8 cellular contexts compared by ENCODE assay signal in the genomic region with DNA sequence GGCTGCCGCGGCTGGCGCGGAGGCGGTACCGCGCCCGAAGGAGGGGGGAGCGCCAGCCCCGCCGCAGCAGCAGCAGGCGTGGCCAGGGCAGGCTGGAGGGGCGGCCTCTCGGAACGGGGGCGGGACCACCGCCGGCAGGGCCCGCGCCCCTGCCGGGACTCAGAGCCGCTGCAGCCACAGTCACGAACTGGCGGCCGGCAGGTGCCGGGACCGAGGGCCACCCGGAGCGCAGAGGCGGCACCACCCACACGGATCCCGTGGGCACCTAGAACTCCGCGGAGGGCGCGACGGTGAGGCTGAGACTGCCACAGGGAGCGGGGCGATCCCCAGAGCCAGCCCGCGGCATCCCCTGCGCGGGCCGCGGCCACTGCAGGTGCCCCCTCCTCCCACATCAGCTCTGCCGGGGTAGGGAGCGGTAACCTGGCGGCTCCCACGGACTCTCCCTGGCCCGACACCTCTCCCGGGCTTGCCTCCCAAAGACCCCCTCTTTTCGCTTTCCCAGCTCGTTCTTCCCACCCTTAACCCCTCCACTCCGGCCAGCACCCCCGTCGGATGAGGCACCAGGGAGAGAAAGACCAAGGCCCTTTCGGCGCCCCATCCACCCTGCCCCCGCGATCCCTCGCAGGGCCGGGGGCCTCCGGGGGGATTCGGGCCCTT. TPM values are rescaled to one million over a fixed set of nuclear protein-coding genes. Genes with fewer than 3 reads are reported as not detected.
A peak's percentile ranks its signal among the peaks of the same experiment; 100 is the strongest.
DNase-seq lines count a peak whose midpoint lies in the region; ATAC-seq and TF ChIP-seq lines count a peak whose summit lies in the region.

A gene (plus strand): TSS at position 162 of the 657 bp plus-strand sequence. CDS start 944 bp downstream, outside the sequence.

- H3K27me3 ChIP-seq in CD4-positive, alpha-beta T cell (ENCODE audit: control insufficient read depth, insufficient read depth, low read length) = peaks cover 52% of the 10 kb centered on the region
- H3K27me3 ChIP-seq in Peyer's patch (peaks cover 0 to 24% of the 10 kb centered on the region in 2 donors), ovary (no peaks in the 10 kb centered on the region), tibial nerve (peaks cover 0 to 85% of the 10 kb centered on the region in 2 donors)

- no peaks in the 10 kb centered on the region for H3K36me3 Mint-ChIP-seq in CD4-positive, alpha-beta T cell (ENCODE audit: low read depth)

- CTCF ChIA-PET in CD4-positive, alpha-beta T cell (lab: Charles Lee) = interaction anchor here (0.5 to 1.7 kb wide), 2 partner anchors 20 to 317 kb away, joined by 4 to 6 read pairs; no protein-coding TSS in a partner anchor

- TF ChIP-seq POLR2A in Peyer's patch (IDR thresholded peaks at IDR 0.05) = no peak
- no peak for TF ChIP-seq POLR2A in ovary (IDR thresholded peaks at IDR 0.05)
- no peak for TF ChIP-seq POLR2A in tibial nerve (IDR thresholded peaks at IDR 0.05)

- WGBS in ovary, 3 donors = 0% methylated on average over 47 to 64 of the region's 64 CpGs
- WGBS in tibial nerve, 2 donors = 1 to 2% methylated on average over 22 to 41 of the region's 64 CpGs

- POLR2A ChIA-PET in CD4-positive, alpha-beta T cell (lab: Charles Lee) = interaction anchor here (0.6 to 1.7 kb wide), 6 partner anchors 9 to 94 kb away, joined by 3 to 6 read pairs (median 3); a partner anchor contains a TSS

- H3K27me3 Mint-ChIP-seq in CD4-positive, alpha-beta T cell = peaks cover 72% of the 10 kb centered on the region

- H3K36me3 ChIP-seq in Peyer's patch (no peaks in the 10 kb centered on the region), ovary (no peaks in the 10 kb centered on the region), tibial nerve (no peaks in the 10 kb centered on the region)

- no peaks in the 10 kb centered on the region for H3K9me3 Mint-ChIP-seq in CD4-positive, alpha-beta T cell

- H3K27ac Mint-ChIP-seq in CD4-positive, alpha-beta T cell = no peak within 1 kb of the TSS

- intact Hi-C loops in CD4-positive, alpha-beta T cell (cut with DNase I, micrococcal nuclease) = loop anchor here in 1 of 2 experiments (5.0 kb wide), 1 partner anchor 58 kb away; no protein-coding TSS in a partner anchor
- intact Hi-C loops in ovary (cut with DNase I) = no loop called here

- H3K27ac ChIP-seq in CD4-positive, alpha-beta T cell (ENCODE audit: low read depth, low read length) = no peak within 1 kb of the TSS
- H3K27ac ChIP-seq in Peyer's patch = no peak within 1 kb of the TSS
- H3K27ac ChIP-seq in ovary = no peak within 1 kb of the TSS
- no peak within 1 kb of the TSS for H3K27ac ChIP-seq in tibial nerve

- peaks cover 14% of the 10 kb centered on the region for H3K4me1 Mint-ChIP-seq in CD4-positive, alpha-beta T cell (ENCODE audit: low read depth)

- peak within 1 kb of the TSS; percentile 85 for H3K4me3 Mint-ChIP-seq in CD4-positive, alpha-beta T cell

- TF ChIP-seq CTCF in CD4-positive, alpha-beta T cell (IDR thresholded peaks at IDR 0.05) = peak; percentile 23
- TF ChIP-seq CTCF in Peyer's patch (IDR thresholded peaks at IDR 0.05) (peak; percentile 12 to 39 (median 31)), ovary (IDR thresholded peaks at IDR 0.05) (peak in 1 of 3 donors; percentile 38), tibial nerve (IDR thresholded peaks at IDR 0.05) (peak in 3 of 5 experiments; percentile 17 to 40 (median 40))

- H3K4me1 ChIP-seq in Peyer's patch = peaks cover 0 to 22% (median 20%) of the 10 kb centered on the region in 4 donors
- peaks cover 6% of the 10 kb centered on the region for H3K4me1 ChIP-seq in ovary (ENCODE audit: insufficient read depth)
- H3K4me1 ChIP-seq in tibial nerve = peaks cover 0 to 26% (median 12%) of the 10 kb centered on the region in 4 donors

- TF ChIP-seq EP300 in ovary (IDR thresholded peaks at IDR 0.05) (no peak), tibial nerve (IDR thresholded peaks at IDR 0.05) (no peak)

- peak; percentile 46 to 78 (median 59) for DNase-seq in CD4-positive, alpha-beta T cell
- DNase-seq in HUDEP-2 (lab: John Stamatoyannopoulos, UW; ENCODE audit: unreplicated experiment in 76 of 76) = peak in 59 of 76 experiments; percentile 4 to 75 (median 35)
- peak; percentile 62 to 80 (median 64) for DNase-seq in Peyer's patch
- peak; percentile 65 for DNase-seq in activated effector memory CD4-positive, alpha-beta T cell treated with Interleukin-2 at 50 U/mL for 16 hours
- peak; percentile 65 for DNase-seq in glomerular visceral epithelial cell (ENCODE audit: extremely low spot score)
- DNase-seq in ovary = peak in 4 of 5 donors; percentile 37 to 66 (median 55)
- no peak for DNase-seq in tibial nerve (ENCODE audit: low spot score in 2 of 2)

- H3K9me3 ChIP-seq in CD4-positive, alpha-beta T cell (ENCODE audit: control insufficient read depth, low read length) = no peaks in the 10 kb centered on the region
- H3K9me3 ChIP-seq in Peyer's patch = no peaks in the 10 kb centered on the region
- H3K9me3 ChIP-seq in ovary = no peaks in the 10 kb centered on the region
- no peaks in the 10 kb centered on the region for H3K9me3 ChIP-seq in tibial nerve

- ATAC-seq in CD4-positive, alpha-beta T cell (ENCODE audit: poor library complexity) = peak; percentile 97
- ATAC-seq in GM19467 (IDR thresholded peaks at IDR 0.05; ENCODE audit: unreplicated experiment) = peak; percentile 82

- H3K4me3 ChIP-seq in Peyer's patch = peak within 1 kb of the TSS; percentile 38 to 54 (median 49)
- peak within 1 kb of the TSS; percentile 27 for H3K4me3 ChIP-seq in ovary
- H3K4me3 ChIP-seq in tibial nerve = peak within 1 kb of the TSS; percentile 30 to 55 (median 46)

RNA-seq across cellular contexts. Expression of the gene that starts here (rescaled TPM):
- total RNA-seq in CD4-positive, alpha-beta T cell = not detected
- total RNA-seq in Peyer's patch (1 to 10 TPM in 3 of 4 donors, under 1 TPM in 1; 0.83 to 9.1 (median 6.9) TPM), ovary (1 to 10 TPM in 1 of 7 donors, under 1 TPM in 5, not detected in 1; 0.24 to 5.9 (median 0.64) TPM), tibial nerve (1 to 10 TPM in 1 of 4 donors, under 1 TPM in 2, not detected in 1; 0.21 to 1.8 (median 0.22) TPM)
- under 1 TPM; 0.15 to 0.36 TPM for polyA plus RNA-seq in ovary

Comparison
In these comparisons a context has a peak if more than half of its experiments do, and no peak if none do; other contexts are left out.
1. Peak in DNase-seq and ATAC-seq in CD4-positive, alpha-beta T cell; RNA of the gene not detected or under 1 TPM.
2. DNase-seq: peak in HUDEP-2 (59 of 76), Peyer's patch (3 of 3), activated effector memory CD4-positive, alpha-beta T cell treated with Interleukin-2 at 50 U/mL for 16 hours (single experiment), glomerular visceral epithelial cell (single experiment) and ovary (4 of 5); none in tibial nerve (0 of 2).
3. Peak in every context shown above with its lines, with median percentiles within 50 percentile points of each other: H3K4me3 ChIP-seq.